ENCODE assay signal across 13 cellular contexts in the genomic region with DNA sequence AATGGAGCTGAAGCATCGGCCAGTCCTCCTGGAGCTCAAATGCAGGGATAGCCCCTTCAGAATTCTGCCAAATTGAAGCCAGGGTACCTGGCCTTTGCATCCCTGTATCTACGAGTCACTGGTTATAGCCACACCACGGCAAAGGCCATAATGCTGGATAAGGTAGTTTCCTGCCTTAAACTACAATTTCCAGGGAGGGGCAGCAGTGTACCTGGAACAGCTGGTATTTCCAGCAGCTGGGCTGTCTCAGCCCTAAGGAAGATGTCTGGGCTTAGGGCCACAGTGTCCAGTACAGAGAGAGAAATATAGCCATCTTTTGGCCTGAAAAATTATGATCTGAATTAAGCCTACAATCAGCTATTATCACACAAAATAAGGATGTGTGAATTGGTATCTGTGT.
DNase-seq lines count a peak whose midpoint lies in the region; ATAC-seq, FAIRE-seq and TF ChIP-seq lines count a peak whose summit lies in the region.
"Had no signal": no experiment of that assay in that cellular context is flagged by ENCODE, and none has a peak within 500 bp of the region (broad histone marks: within the 10 kb centered on the region; RNA-seq: fewer than 3 reads in every experiment).

No MANE protein-coding gene starts in this region.

- peaks cover 5% of the 10 kb centered on the region for H3K9me3 Mint-ChIP-seq in CD8-positive, alpha-beta T cell
- H3K9me3 Mint-ChIP-seq: T-helper 2 cell treated with Interferon-gamma antibody and Interleukin-4, amounts not matched to agents 5 μg/mL and 100 μg/mL, for 36 hours had no signal

- dilution Hi-C loops in keratinocyte (cut with MboI; ENCODE audit: extremely low pct_ligation_motif_present, low sequenced_read_pairs): no loop called here

- H3K4me2 ChIP-seq in keratinocyte (ENCODE audit: control insufficient read depth, extremely low read depth, insufficient read depth, low read depth, low read length): no peak overlapping the region

- no peak overlapping the region for H3K27ac Mint-ChIP-seq in CD8-positive, alpha-beta T cell
- H3K27ac Mint-ChIP-seq: T-helper 2 cell treated with Interferon-gamma antibody and Interleukin-4, amounts not matched to agents 5 μg/mL and 100 μg/mL, for 36 hours had no signal

- ATAC-seq in CD8-positive, alpha-beta T cell: no peak

- H3K27ac ChIP-seq in C4-2B (no peak overlapping the region), SJCRH30 (no peak overlapping the region), keratinocyte (ENCODE audit: control insufficient read depth, insufficient read depth, low read length) (no peak overlapping the region)
- no peak overlapping the region for H3K27ac ChIP-seq in CD8-positive, alpha-beta T cell (ENCODE audit: low read depth, low read length)

- H3K36me3 ChIP-seq in SJCRH30: no peaks in the 10 kb centered on the region
- no peaks in the 10 kb centered on the region for H3K36me3 ChIP-seq in keratinocyte (ENCODE audit: control insufficient read depth in 2 of 2, extremely low read depth in 1 of 2, insufficient read depth in 2 of 2, low read length in 2 of 2)
- no peaks in the 10 kb centered on the region for H3K36me3 ChIP-seq in CD8-positive, alpha-beta T cell (ENCODE audit: insufficient read depth, low read length)

- H3K27me3 ChIP-seq in SJCRH30: 0 out of 2 replicates have a peak, but pooled peaks cover 3% of the 10 kb centered on the region
- no peaks in the 10 kb centered on the region for H3K27me3 ChIP-seq in keratinocyte (ENCODE audit: control insufficient read depth, extremely low read depth, insufficient read depth, low read length)
- no peaks in the 10 kb centered on the region for H3K27me3 ChIP-seq in CD8-positive, alpha-beta T cell (ENCODE audit: insufficient read depth, low read length)

- DNase-seq in HPDE6-E6E7 (ENCODE audit: extremely low spot score): peak; percentile 42
- peak; percentile 3 to 13 for DNase-seq in SJCRH30
- DNase-seq in keratinocyte (ENCODE audit: low read depth, low spot score): no peak
- DNase-seq in cerebellar cortex (ENCODE audit: low spot score): no peak
- no peak for DNase-seq in putamen (ENCODE audit: low spot score)
- no peak for DNase-seq in CD8-positive, alpha-beta T cell
- no peak for DNase-seq in LoVo (ENCODE audit: low spot score)
- DNase-seq: activated CD4-positive, alpha-beta T cell treated with anti-CD3 and anti-CD28 coated beads, Interleukin-2, amount 50 U/mL, for 48 hours; MV-4-11; NCI-H446 treated with DMSO at 0.1 percent for 48 hours; stimulated activated CD4-positive, alpha-beta T cell treated with anti-CD3 and anti-CD28 coated beads, Interleukin-15, amount 100 ng/mL, for 24 hours had no signal

- no peak overlapping the region for H2AFZ ChIP-seq in keratinocyte (ENCODE audit: control insufficient read depth, low read length)

- FAIRE-seq in keratinocyte (lab: Jason Lieb, UNC): no peak

- H3K79me2 ChIP-seq in keratinocyte (ENCODE audit: control insufficient read depth, insufficient read depth, low read length): no peaks in the 10 kb centered on the region

- H3K9me1 ChIP-seq in keratinocyte (ENCODE audit: control insufficient read depth, extremely low read depth, insufficient read depth, low read length): no peaks in the 10 kb centered on the region

- H3K36me3 Mint-ChIP-seq in CD8-positive, alpha-beta T cell: no peaks in the 10 kb centered on the region

- CTCF ChIA-PET in CD8-positive, alpha-beta T cell (lab: Charles Lee): no interaction called here

- no peaks in the 10 kb centered on the region for H3K27me3 Mint-ChIP-seq in CD8-positive, alpha-beta T cell (ENCODE audit: low read depth)

- H3K9me3 ChIP-seq in SJCRH30 (replicated peaks): no peaks in the 10 kb centered on the region
- no peaks in the 10 kb centered on the region for H3K9me3 ChIP-seq in keratinocyte (ENCODE audit: control insufficient read depth, low read depth, low read length)
- no peaks in the 10 kb centered on the region for H3K9me3 ChIP-seq in CD8-positive, alpha-beta T cell (ENCODE audit: low read length)

- H3K4me3 Mint-ChIP-seq in CD8-positive, alpha-beta T cell: no peak overlapping the region
- H3K4me3 Mint-ChIP-seq: T-helper 2 cell treated with Interferon-gamma antibody and Interleukin-4, amounts not matched to agents 5 μg/mL and 100 μg/mL, for 36 hours had no signal

- no peaks in the 10 kb centered on the region for H3K4me1 Mint-ChIP-seq in CD8-positive, alpha-beta T cell (ENCODE audit: low read depth)

- intact Hi-C loops in CD8-positive, alpha-beta T cell (cut with DNase I, micrococcal nuclease): no loop called here

- H4K20me1 ChIP-seq in keratinocyte (ENCODE audit: control insufficient read depth, extremely low read depth, insufficient read depth, low read length): no peaks in the 10 kb centered on the region

- no peak overlapping the region for H3K9ac ChIP-seq in keratinocyte (ENCODE audit: control insufficient read depth, extremely low read depth, insufficient read depth, low read length)

- POLR2A ChIA-PET in CD8-positive, alpha-beta T cell (lab: Charles Lee): no interaction called here

- H3K4me3 ChIP-seq in SJCRH30 (no peak overlapping the region), keratinocyte (ENCODE audit: control insufficient read depth in 2 of 3, extremely low read depth in 1 of 3, insufficient read depth in 2 of 3, low read depth in 1 of 3, low read length in 3 of 3) (no peak overlapping the region)
- H3K4me3 ChIP-seq in CD8-positive, alpha-beta T cell (ENCODE audit: low read depth, low read length): no peak overlapping the region

- TF ChIP-seq CTCF in C4-2B (conservative IDR thresholded peaks at IDR 0.05): peak; percentile 40
- TF ChIP-seq CTCF in keratinocyte (optimal IDR thresholded peaks at IDR 0.05 in 1 of 3, IDR thresholded peaks at IDR 0.05 in 1 of 3, conservative IDR thresholded peaks at IDR 0.05 in 1 of 3; ENCODE audit: extremely low read depth in 1 of 3, insufficient read depth in 2 of 3, low read length in 3 of 3): peak in 2 of 3 experiments; percentile 2 to 28
- TF ChIP-seq CTCF in CD8-positive, alpha-beta T cell (IDR thresholded peaks at IDR 0.05): no peak

- no peaks in the 10 kb centered on the region for H3K4me1 ChIP-seq in SJCRH30
- H3K4me1 ChIP-seq in keratinocyte (ENCODE audit: control insufficient read depth, extremely low read depth, insufficient read depth, low read length): no peaks in the 10 kb centered on the region
- no peaks in the 10 kb centered on the region for H3K4me1 ChIP-seq in CD8-positive, alpha-beta T cell (ENCODE audit: insufficient read depth, low read length)

Comparison
In these comparisons a context has a peak if more than half of its experiments do, and no peak if none do; other contexts are left out.
1. DNase-seq: peak in HPDE6-E6E7 (single experiment) and SJCRH30 (2 of 2); none in keratinocyte (single experiment), cerebellar cortex (single experiment), putamen (single experiment), CD8-positive, alpha-beta T cell (0 of 7) and LoVo (single experiment).